1 cellular context compared by ENCODE assay signal in the genomic region with DNA sequence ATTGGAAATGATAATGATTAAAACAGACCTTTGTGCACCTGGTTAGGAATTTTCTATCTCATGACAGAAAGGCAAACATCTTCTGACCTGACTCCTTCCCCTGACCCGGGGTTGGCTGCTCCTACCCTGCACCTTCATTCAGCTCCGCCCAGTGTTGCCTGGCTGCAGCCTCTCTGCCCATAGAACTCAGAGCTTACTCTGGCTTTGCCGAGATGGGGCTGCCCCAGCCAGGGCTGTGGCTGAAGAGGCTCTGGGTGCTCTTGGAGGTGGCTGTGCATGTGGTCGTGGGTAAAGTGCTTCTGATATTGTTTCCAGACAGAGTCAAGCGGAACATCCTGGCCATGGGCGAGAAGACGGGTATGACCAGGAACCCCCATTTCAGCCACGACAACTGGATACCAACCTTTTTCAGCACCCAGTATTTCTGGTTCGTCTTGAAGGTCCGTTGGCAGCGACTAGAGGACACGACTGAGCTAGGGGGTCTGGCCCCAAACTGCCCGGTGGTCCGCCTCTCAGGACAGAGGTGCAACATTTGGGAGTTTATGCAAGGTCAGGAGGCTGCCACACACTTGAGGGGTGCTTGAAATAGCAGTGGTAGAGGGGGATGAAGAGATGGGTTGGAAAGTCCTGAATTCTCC.
TF ChIP-seq lines count a peak whose summit lies in the region.

A gene (plus strand): TSS at position 189 of the 638 bp plus-strand sequence. CDS start 24 bp downstream, at position 213.

TF ChIP-seq in HepG2, 621 proteins besides CTCF, POLR2A, EP300 and RAD21 (continued from another document and continues in another):
- TF ChIP-seq, protein P1, sequence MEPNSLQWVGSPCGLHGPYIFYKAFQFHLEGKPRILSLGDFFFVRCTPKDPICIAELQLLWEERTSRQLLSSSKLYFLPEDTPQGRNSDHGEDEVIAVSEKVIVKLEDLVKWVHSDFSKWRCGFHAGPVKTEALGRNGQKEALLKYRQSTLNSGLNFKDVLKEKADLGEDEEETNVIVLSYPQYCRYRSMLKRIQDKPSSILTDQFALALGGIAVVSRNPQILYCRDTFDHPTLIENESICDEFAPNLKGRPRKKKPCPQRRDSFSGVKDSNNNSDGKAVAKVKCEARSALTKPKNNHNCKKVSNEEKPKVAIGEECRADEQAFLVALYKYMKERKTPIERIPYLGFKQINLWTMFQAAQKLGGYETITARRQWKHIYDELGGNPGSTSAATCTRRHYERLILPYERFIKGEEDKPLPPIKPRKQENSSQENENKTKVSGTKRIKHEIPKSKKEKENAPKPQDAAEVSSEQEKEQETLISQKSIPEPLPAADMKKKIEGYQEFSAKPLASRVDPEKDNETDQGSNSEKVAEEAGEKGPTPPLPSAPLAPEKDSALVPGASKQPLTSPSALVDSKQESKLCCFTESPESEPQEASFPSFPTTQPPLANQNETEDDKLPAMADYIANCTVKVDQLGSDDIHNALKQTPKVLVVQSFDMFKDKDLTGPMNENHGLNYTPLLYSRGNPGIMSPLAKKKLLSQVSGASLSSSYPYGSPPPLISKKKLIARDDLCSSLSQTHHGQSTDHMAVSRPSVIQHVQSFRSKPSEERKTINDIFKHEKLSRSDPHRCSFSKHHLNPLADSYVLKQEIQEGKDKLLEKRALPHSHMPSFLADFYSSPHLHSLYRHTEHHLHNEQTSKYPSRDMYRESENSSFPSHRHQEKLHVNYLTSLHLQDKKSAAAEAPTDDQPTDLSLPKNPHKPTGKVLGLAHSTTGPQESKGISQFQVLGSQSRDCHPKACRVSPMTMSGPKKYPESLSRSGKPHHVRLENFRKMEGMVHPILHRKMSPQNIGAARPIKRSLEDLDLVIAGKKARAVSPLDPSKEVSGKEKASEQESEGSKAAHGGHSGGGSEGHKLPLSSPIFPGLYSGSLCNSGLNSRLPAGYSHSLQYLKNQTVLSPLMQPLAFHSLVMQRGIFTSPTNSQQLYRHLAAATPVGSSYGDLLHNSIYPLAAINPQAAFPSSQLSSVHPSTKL (CRISPR knock-in tag; IDR thresholded peaks at IDR 0.05), result no peak
- no peak for TF ChIP-seq ZNF670 (CRISPR knock-in tag; IDR thresholded peaks at IDR 0.05; ENCODE audit: borderline replicate concordance)
- TF ChIP-seq TMF1 (CRISPR knock-in tag; IDR thresholded peaks at IDR 0.05; ENCODE audit: low read depth), result no peak
- peak; percentile 51; the same call in 1 of the 2 replicates for TF ChIP-seq CCDC6 (CRISPR knock-in tag; IDR thresholded peaks at IDR 0.05)
- TF ChIP-seq BORCS8-MEF2B (CRISPR knock-in tag; IDR thresholded peaks at IDR 0.05), result 0 out of 2 replicates have a peak, but pooled peaks have one; percentile 30
- TF ChIP-seq ZNF678 (CRISPR knock-in tag; IDR thresholded peaks at IDR 0.05), result no peak
- TF ChIP-seq SMAD1 (CRISPR knock-in tag; IDR thresholded peaks at IDR 0.05; ENCODE audit: borderline replicate concordance, low read depth), result no peak
- TF ChIP-seq ZNF10 (CRISPR knock-in tag; IDR thresholded peaks at IDR 0.05; ENCODE audit: borderline replicate concordance, low read depth), result no peak
- no peak for TF ChIP-seq ZNF317 (CRISPR knock-in tag; IDR thresholded peaks at IDR 0.05)
- TF ChIP-seq ZNF264 (CRISPR knock-in tag; IDR thresholded peaks at IDR 0.05), result no peak
- TF ChIP-seq IKZF4 (CRISPR knock-in tag; IDR thresholded peaks at IDR 0.05; ENCODE audit: borderline replicate concordance, low read depth, not compliant biosample characterization), result no peak
- TF ChIP-seq, protein P2, sequence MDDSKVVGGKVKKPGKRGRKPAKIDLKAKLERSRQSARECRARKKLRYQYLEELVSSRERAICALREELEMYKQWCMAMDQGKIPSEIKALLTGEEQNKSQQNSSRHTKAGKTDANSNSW (CRISPR knock-in tag; IDR thresholded peaks at IDR 0.05; ENCODE audit: borderline replicate concordance), result no peak
- TF ChIP-seq HOXA3 (CRISPR knock-in tag; IDR thresholded peaks at IDR 0.05), result peak; percentile 57
- TF ChIP-seq CHCHD3 (CRISPR knock-in tag; IDR thresholded peaks at IDR 0.05), result no peak
- TF ChIP-seq ZNF367 (CRISPR knock-in tag; IDR thresholded peaks at IDR 0.05; ENCODE audit: borderline replicate concordance), result no peak
- TF ChIP-seq, protein P3, sequence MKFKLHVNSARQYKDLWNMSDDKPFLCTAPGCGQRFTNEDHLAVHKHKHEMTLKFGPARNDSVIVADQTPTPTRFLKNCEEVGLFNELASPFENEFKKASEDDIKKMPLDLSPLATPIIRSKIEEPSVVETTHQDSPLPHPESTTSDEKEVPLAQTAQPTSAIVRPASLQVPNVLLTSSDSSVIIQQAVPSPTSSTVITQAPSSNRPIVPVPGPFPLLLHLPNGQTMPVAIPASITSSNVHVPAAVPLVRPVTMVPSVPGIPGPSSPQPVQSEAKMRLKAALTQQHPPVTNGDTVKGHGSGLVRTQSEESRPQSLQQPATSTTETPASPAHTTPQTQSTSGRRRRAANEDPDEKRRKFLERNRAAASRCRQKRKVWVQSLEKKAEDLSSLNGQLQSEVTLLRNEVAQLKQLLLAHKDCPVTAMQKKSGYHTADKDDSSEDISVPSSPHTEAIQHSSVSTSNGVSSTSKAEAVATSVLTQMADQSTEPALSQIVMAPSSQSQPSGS (CRISPR knock-in tag; IDR thresholded peaks at IDR 0.05), result 0 out of 2 replicates have a peak, but pooled peaks have one; percentile 18
- TF ChIP-seq KAT2B (IDR thresholded peaks at IDR 0.05; ENCODE audit: borderline replicate concordance, low read depth, low read length), result no peak
- no peak for TF ChIP-seq ZNF12 (CRISPR knock-in tag; IDR thresholded peaks at IDR 0.05)
- no peak for TF ChIP-seq ZNF446 (CRISPR knock-in tag; IDR thresholded peaks at IDR 0.05)
- no peak for TF ChIP-seq ZNF350 (CRISPR knock-in tag; IDR thresholded peaks at IDR 0.05; ENCODE audit: borderline replicate concordance, low read depth)
- TF ChIP-seq NCOA5 (CRISPR knock-in tag; IDR thresholded peaks at IDR 0.05), result no peak
- no peak for TF ChIP-seq FOXA3 (CRISPR knock-in tag; IDR thresholded peaks at IDR 0.05)
- TF ChIP-seq MTA3 (CRISPR knock-in tag; IDR thresholded peaks at IDR 0.05), result no peak
- TF ChIP-seq ZNF30 (CRISPR knock-in tag; IDR thresholded peaks at IDR 0.05), result no peak
- TF ChIP-seq DPF2 (CRISPR knock-in tag; IDR thresholded peaks at IDR 0.05; ENCODE audit: borderline replicate concordance, low read depth), result no peak
- no peak for TF ChIP-seq ZNF552 (CRISPR knock-in tag; IDR thresholded peaks at IDR 0.05; ENCODE audit: borderline replicate concordance)
- TF ChIP-seq, protein P4, sequence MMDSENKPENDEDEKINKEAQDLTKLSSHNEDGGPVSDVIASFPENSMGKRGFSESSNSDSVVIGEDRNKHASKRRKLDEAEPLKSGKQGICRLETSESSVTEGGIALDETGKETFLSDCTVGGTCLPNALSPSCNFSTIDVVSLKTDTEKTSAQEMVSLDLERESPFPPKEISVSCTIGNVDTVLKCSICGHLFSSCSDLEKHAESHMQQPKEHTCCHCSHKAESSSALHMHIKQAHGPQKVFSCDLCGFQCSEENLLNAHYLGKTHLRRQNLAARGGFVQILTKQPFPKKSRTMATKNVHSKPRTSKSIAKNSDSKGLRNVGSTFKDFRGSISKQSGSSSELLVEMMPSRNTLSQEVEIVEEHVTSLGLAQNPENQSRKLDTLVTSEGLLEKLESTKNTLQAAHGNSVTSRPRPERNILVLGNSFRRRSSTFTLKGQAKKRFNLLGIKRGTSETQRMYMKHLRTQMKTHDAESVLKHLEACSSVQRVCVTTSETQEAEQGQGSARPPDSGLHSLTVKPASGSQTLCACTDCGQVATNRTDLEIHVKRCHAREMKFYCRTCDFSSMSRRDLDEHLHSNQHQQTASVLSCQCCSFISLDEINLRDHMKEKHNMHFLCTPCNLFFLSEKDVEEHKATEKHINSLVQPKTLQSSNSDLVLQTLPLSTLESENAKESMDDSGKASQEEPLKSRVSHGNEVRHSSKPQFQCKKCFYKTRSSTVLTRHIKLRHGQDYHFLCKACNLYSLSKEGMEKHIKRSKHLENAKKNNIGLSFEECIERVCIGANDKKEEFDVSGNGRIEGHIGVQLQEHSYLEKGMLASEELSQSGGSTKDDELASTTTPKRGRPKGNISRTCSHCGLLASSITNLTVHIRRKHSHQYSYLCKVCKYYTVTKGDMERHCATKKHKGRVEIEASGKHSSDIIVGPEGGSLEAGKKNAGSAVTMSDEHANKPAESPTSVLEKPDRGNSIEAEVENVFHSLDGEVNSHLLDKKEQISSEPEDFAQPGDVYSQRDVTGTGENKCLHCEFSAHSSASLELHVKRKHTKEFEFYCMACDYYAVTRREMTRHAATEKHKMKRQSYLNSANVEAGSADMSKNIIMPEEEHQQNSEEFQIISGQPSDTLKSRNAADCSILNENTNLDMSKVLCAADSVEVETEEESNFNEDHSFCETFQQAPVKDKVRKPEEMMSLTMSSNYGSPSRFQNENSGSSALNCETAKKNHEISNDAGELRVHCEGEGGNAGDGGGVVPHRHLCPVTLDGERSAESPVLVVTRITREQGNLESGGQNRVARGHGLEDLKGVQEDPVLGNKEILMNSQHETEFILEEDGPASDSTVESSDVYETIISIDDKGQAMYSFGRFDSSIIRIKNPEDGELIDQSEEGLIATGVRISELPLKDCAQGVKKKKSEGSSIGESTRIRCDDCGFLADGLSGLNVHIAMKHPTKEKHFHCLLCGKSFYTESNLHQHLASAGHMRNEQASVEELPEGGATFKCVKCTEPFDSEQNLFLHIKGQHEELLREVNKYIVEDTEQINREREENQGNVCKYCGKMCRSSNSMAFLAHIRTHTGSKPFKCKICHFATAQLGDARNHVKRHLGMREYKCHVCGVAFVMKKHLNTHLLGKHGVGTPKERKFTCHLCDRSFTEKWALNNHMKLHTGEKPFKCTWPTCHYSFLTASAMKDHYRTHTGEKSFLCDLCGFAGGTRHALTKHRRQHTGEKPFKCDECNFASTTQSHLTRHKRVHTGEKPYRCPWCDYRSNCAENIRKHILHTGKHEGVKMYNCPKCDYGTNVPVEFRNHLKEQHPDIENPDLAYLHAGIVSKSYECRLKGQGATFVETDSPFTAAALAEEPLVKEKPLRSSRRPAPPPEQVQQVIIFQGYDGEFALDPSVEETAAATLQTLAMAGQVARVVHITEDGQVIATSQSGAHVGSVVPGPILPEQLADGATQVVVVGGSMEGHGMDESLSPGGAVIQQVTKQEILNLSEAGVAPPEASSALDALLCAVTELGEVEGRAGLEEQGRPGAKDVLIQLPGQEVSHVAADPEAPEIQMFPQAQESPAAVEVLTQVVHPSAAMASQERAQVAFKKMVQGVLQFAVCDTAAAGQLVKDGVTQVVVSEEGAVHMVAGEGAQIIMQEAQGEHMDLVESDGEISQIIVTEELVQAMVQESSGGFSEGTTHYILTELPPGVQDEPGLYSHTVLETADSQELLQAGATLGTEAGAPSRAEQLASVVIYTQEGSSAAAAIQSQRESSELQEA (CRISPR knock-in tag; IDR thresholded peaks at IDR 0.05; ENCODE audit: not compliant biosample characterization), result no peak
- TF ChIP-seq ARNT2 (CRISPR knock-in tag; IDR thresholded peaks at IDR 0.05; ENCODE audit: low read depth), result no peak
- TF ChIP-seq, protein P5, sequence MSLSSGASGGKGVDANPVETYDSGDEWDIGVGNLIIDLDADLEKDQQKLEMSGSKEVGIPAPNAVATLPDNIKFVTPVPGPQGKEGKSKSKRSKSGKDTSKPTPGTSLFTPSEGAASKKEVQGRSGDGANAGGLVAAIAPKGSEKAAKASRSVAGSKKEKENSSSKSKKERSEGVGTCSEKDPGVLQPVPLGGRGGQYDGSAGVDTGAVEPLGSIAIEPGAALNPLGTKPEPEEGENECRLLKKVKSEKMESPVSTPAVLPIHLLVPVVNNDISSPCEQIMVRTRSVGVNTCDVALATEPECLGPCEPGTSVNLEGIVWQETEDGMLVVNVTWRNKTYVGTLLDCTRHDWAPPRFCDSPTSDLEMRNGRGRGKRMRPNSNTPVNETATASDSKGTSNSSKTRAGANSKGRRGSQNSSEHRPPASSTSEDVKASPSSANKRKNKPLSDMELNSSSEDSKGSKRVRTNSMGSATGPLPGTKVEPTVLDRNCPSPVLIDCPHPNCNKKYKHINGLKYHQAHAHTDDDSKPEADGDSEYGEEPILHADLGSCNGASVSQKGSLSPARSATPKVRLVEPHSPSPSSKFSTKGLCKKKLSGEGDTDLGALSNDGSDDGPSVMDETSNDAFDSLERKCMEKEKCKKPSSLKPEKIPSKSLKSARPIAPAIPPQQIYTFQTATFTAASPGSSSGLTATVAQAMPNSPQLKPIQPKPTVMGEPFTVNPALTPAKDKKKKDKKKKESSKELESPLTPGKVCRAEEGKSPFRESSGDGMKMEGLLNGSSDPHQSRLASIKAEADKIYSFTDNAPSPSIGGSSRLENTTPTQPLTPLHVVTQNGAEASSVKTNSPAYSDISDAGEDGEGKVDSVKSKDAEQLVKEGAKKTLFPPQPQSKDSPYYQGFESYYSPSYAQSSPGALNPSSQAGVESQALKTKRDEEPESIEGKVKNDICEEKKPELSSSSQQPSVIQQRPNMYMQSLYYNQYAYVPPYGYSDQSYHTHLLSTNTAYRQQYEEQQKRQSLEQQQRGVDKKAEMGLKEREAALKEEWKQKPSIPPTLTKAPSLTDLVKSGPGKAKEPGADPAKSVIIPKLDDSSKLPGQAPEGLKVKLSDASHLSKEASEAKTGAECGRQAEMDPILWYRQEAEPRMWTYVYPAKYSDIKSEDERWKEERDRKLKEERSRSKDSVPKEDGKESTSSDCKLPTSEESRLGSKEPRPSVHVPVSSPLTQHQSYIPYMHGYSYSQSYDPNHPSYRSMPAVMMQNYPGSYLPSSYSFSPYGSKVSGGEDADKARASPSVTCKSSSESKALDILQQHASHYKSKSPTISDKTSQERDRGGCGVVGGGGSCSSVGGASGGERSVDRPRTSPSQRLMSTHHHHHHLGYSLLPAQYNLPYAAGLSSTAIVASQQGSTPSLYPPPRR (CRISPR knock-in tag; IDR thresholded peaks at IDR 0.05; ENCODE audit: borderline replicate concordance), result no peak
- TF ChIP-seq U2AF1 (optimal IDR thresholded peaks at IDR 0.05; ENCODE audit: low read depth, low read length), result no peak
- TF ChIP-seq PHF21A (CRISPR knock-in tag; IDR thresholded peaks at IDR 0.05), result peak; percentile 22; the same call in 1 of the 2 replicates
- no peak for TF ChIP-seq TBX2 (CRISPR knock-in tag; IDR thresholded peaks at IDR 0.05; ENCODE audit: borderline replicate concordance)
- TF ChIP-seq, protein P6, sequence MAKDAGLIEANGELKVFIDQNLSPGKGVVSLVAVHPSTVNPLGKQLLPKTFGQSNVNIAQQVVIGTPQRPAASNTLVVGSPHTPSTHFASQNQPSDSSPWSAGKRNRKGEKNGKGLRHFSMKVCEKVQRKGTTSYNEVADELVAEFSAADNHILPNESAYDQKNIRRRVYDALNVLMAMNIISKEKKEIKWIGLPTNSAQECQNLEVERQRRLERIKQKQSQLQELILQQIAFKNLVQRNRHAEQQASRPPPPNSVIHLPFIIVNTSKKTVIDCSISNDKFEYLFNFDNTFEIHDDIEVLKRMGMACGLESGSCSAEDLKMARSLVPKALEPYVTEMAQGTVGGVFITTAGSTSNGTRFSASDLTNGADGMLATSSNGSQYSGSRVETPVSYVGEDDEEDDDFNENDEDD (CRISPR knock-in tag; IDR thresholded peaks at IDR 0.05; ENCODE audit: borderline replicate concordance), result no peak
- TF ChIP-seq RBFOX2 (IDR thresholded peaks at IDR 0.05; ENCODE audit: low read depth, low read length), result peak; percentile 57
- no peak for TF ChIP-seq ATM (IDR thresholded peaks at IDR 0.05; ENCODE audit: borderline replicate concordance)
- TF ChIP-seq, protein P7, sequence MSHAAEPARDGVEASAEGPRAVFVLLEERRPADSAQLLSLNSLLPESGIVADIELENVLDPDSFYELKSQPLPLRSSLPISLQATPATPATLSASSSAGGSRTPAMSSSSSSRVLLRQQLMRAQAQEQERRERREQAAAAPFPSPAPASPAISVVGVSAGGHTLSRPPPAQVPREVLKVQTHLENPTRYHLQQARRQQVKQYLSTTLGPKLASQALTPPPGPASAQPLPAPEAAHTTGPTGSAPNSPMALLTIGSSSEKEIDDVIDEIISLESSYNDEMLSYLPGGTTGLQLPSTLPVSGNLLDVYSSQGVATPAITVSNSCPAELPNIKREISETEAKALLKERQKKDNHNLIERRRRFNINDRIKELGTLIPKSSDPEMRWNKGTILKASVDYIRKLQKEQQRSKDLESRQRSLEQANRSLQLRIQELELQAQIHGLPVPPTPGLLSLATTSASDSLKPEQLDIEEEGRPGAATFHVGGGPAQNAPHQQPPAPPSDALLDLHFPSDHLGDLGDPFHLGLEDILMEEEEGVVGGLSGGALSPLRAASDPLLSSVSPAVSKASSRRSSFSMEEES (CRISPR knock-in tag; IDR thresholded peaks at IDR 0.05), result no peak
